Comparison of ENCODE assay signal across 26 cellular contexts in the genomic region with DNA sequence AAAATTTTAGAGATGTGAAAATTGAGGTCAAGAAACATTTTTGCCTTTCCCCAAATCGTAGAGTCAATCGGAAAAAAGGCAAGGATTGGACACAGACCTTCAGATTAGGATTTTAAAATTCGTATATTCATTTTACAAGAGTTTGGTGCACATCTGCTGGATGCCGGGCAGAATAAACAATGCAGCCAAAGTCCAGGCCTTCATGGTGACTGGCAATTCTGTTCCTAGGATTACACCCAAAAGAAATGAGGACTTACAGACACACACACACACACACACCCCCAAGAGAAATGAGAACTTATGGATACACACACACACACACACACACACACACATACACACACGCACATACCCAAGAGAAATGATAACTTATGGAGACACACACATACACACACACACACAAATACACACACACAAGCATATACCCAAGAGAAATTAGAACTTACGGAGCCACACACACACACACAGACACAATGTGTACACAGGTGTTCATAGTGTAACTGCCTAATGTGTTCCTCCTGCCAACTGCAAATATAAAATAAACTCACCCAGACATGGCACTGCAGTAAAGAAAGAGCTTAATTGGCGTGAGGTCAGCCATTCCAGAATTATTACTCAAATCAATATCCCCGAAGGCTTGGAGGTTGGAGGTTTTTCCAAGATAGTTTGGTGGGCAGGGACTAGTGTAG.
"Had no signal": no experiment of that assay in that cellular context is flagged by ENCODE, and none has a peak within 500 bp of the region (broad histone marks: within the 10 kb centered on the region; RNA-seq: fewer than 3 reads in every experiment).

No MANE protein-coding gene starts in this region.

- ATAC-seq: left cardiac atrium; lower lobe of right lung; natural killer cell treated with Interleukin-12 subunit alpha and Interleukin-12 subunit beta and Interleukin-15 and Interleukin-18, amount 100 ng/mL, for 72 hours; sciatic nerve had no signal

- H3K4me1 ChIP-seq: ascending aorta, lower lobe of right lung had no signal

- DNase-seq: activated CD4-positive, alpha-beta memory T cell treated with anti-CD3 and anti-CD28 coated beads for 36 hours; activated CD4-positive, alpha-beta T cell treated with anti-CD3 and anti-CD28 coated beads, Interleukin-2, amount 10 ng/mL, durations not matched to agents 24 days and 14 days; activated CD4-positive, CD25-positive, alpha-beta regulatory T cell treated with anti-CD3 and anti-CD28 coated beads, Interleukin-2, amount 50 U/mL, for 72 hours; activated CD8-positive, alpha-beta memory T cell treated with anti-CD3 and anti-CD28 coated beads, Interleukin-2, amount 50 U/mL, for 4 hours; activated effector memory CD4-positive, alpha-beta T cell treated with anti-CD3 and anti-CD28 coated beads, Interleukin-2, amount 50 U/mL, for 16 hours; activated naive CD4-positive, alpha-beta T cell treated with anti-CD3 and anti-CD28 coated beads, Interleukin-2, amount 10 ng/mL, durations not matched to agents 7 days and 5 days; activated naive CD8-positive, alpha-beta T cell treated with anti-CD3 and anti-CD28 coated beads, Interleukin-2, amount 10 ng/mL, durations not matched to agents 7 days and 5 days; activated T-cell treated with anti-CD3 and anti-CD28 coated beads, Interleukin-2, amount 50 U/mL, for 1 hour; brain microvascular endothelial cell; dorsolateral prefrontal cortex; effector memory CD4-positive, alpha-beta T cell; head of caudate nucleus; hippocampal formation; left cardiac atrium; lower lobe of right lung; mesendoderm; stimulated activated CD4-positive, alpha-beta T cell treated with anti-CD3 and anti-CD28 coated beads, Interleukin-12 subunit alpha, Interleukin-12 subunit beta, amount 100 ng/mL, for 4 hours; stimulated activated CD4-positive, alpha-beta T cell treated with anti-CD3 and anti-CD28 coated beads, Interleukin-4, amount 100 ng/mL, for 1 hour; T-helper 2 cell; trophoblast cell had no signal

- H3K4me3 ChIP-seq: ascending aorta, coronary artery, dorsolateral prefrontal cortex, lower lobe of right lung, skin epidermis, thoracic aorta had no signal

- H3K27me3 ChIP-seq: ascending aorta, brain microvascular endothelial cell, dorsolateral prefrontal cortex had no signal

- H3K27ac ChIP-seq: ascending aorta, brain microvascular endothelial cell, coronary artery, dorsolateral prefrontal cortex, lower lobe of right lung, skin epidermis, thoracic aorta had no signal

- H3K36me3 ChIP-seq: ascending aorta, brain microvascular endothelial cell, lower lobe of right lung, thoracic aorta had no signal

- H3K9me3 ChIP-seq: ascending aorta, lower lobe of right lung, thoracic aorta had no signal
